1 cellular context compared by ENCODE assay signal in the genomic region with DNA sequence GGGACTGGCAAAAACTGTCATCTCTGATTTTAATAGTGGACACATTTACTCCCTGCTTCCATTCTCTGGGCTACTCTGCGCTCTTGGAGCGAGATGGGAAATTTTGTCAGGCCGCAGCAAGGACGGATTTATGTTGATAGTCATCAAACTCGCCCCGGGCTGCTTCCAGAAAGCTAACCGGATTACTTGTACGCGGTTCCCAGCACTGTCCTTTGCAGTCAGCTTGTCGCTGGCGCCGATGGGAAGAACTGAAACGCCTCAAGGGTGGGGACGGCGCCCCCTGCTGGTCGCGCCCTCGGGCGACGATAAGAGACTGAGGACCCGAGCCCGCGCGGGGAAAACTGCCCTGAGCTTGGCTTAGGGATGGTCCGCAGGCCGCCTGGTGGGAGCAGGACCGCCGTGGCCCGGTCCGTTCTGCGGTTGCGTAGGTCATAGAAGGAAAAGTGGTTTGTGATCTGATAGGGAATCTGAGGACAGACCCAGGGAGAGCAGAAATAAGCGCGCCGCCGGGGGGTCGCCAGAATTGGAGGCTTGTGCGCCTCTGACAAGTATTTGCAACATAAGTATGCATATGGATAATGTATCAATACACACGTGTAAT.
TF ChIP-seq lines count a peak whose summit lies in the region.

No MANE protein-coding gene starts in this region.

TF ChIP-seq in HepG2, 621 proteins besides CTCF, POLR2A, EP300 and RAD21 (continued from another document and continues in another):
- no peak for TF ChIP-seq ZNF646 (CRISPR knock-in tag; IDR thresholded peaks at IDR 0.05)
- TF ChIP-seq GTF3A (CRISPR knock-in tag; conservative IDR thresholded peaks at IDR 0.05), result no peak; the same call in 1 of the 2 replicates
- TF ChIP-seq ZBTB37 (CRISPR knock-in tag; IDR thresholded peaks at IDR 0.05), result no peak
- TF ChIP-seq ZNF691 (CRISPR knock-in tag; IDR thresholded peaks at IDR 0.05; ENCODE audit: borderline replicate concordance, low read depth), result no peak
- no peak for TF ChIP-seq MLLT10 (CRISPR knock-in tag; IDR thresholded peaks at IDR 0.05)
- peak; percentile 93 for TF ChIP-seq ZNF891 (CRISPR knock-in tag; IDR thresholded peaks at IDR 0.05)
- TF ChIP-seq PCBP2 (optimal IDR thresholded peaks at IDR 0.05; ENCODE audit: low read depth, low read length, poor library complexity, severe bottlenecking), result no peak
- TF ChIP-seq ETV6 (CRISPR knock-in tag; conservative IDR thresholded peaks at IDR 0.05), result peak; percentile 85
- peak; percentile 67; the same call in 1 of the 2 replicates for TF ChIP-seq ZNF460 (CRISPR knock-in tag; IDR thresholded peaks at IDR 0.05; ENCODE audit: borderline replicate concordance)
- TF ChIP-seq SMARCC2 (IDR thresholded peaks at IDR 0.05), result no peak
- no peak for TF ChIP-seq ZNF326 (CRISPR knock-in tag; IDR thresholded peaks at IDR 0.05; ENCODE audit: borderline replicate concordance)
- peak; percentile 81 for TF ChIP-seq MXD4 (CRISPR knock-in tag; IDR thresholded peaks at IDR 0.05)
- TF ChIP-seq ZNF275 (CRISPR knock-in tag; IDR thresholded peaks at IDR 0.05; ENCODE audit: borderline replicate concordance), result no peak; the same call in 1 of the 2 replicates
- TF ChIP-seq, protein P1, sequence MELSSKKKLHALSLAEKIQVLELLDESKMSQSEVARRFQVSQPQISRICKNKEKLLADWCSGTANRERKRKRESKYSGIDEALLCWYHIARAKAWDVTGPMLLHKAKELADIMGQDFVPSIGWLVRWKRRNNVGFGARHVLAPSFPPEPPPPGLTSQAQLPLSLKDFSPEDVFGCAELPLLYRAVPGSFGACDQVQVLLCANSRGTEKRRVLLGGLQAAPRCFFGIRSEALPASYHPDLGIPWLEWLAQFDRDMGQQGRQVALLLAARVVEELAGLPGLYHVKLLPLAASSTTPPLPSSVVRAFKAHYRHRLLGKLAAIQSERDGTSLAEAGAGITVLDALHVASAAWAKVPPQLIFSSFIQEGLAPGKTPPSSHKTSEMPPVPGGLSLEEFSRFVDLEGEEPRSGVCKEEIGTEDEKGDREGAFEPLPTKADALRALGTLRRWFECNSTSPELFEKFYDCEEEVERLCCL (CRISPR knock-in tag; IDR thresholded peaks at IDR 0.05; ENCODE audit: borderline replicate concordance), result no peak
- 0 out of 2 replicates have a peak, but pooled peaks have one; percentile 43 for TF ChIP-seq ZNF567 (CRISPR knock-in tag; IDR thresholded peaks at IDR 0.05; ENCODE audit: borderline replicate concordance)
- TF ChIP-seq ZFP36 (IDR thresholded peaks at IDR 0.05; ENCODE audit: borderline replicate concordance, low read depth, low read length, partially characterized antibody), result no peak
- TF ChIP-seq ZNF772 (CRISPR knock-in tag; IDR thresholded peaks at IDR 0.05), result no peak
- no peak for TF ChIP-seq ATF6 (CRISPR knock-in tag; conservative IDR thresholded peaks at IDR 0.05)
- TF ChIP-seq SCMH1 (CRISPR knock-in tag; IDR thresholded peaks at IDR 0.05; ENCODE audit: borderline replicate concordance), result no peak
- TF ChIP-seq NFE2L2 (IDR thresholded peaks at IDR 0.05; ENCODE audit: low read length), result no peak
- no peak for TF ChIP-seq MBD4 (IDR thresholded peaks at IDR 0.05; ENCODE audit: borderline replicate concordance, low read length)
- TF ChIP-seq ZNF556 (CRISPR knock-in tag; IDR thresholded peaks at IDR 0.05; ENCODE audit: borderline replicate concordance), result peak; percentile 93; the same call in 1 of the 2 replicates
- TF ChIP-seq ZBTB7B (CRISPR knock-in tag; IDR thresholded peaks at IDR 0.05), result peak; percentile 93
- TF ChIP-seq NR1H2 (CRISPR knock-in tag; IDR thresholded peaks at IDR 0.05; ENCODE audit: borderline replicate concordance, low read depth), result no peak; the same call in 1 of the 2 replicates
- peak; percentile 81; the same call in 1 of the 2 replicates for TF ChIP-seq MYC (CRISPR knock-in tag; IDR thresholded peaks at IDR 0.05; ENCODE audit: borderline replicate concordance)
- TF ChIP-seq SAFB2 (CRISPR knock-in tag; IDR thresholded peaks at IDR 0.05; ENCODE audit: borderline replicate concordance, low read depth), result no peak
- no peak for TF ChIP-seq MAFF (IDR thresholded peaks at IDR 0.05; ENCODE audit: low read depth, low read length)
- peak; percentile 60; the same call in 1 of the 2 replicates for TF ChIP-seq HMG20A (CRISPR knock-in tag; IDR thresholded peaks at IDR 0.05; ENCODE audit: borderline replicate concordance)
- TF ChIP-seq, protein P2, sequence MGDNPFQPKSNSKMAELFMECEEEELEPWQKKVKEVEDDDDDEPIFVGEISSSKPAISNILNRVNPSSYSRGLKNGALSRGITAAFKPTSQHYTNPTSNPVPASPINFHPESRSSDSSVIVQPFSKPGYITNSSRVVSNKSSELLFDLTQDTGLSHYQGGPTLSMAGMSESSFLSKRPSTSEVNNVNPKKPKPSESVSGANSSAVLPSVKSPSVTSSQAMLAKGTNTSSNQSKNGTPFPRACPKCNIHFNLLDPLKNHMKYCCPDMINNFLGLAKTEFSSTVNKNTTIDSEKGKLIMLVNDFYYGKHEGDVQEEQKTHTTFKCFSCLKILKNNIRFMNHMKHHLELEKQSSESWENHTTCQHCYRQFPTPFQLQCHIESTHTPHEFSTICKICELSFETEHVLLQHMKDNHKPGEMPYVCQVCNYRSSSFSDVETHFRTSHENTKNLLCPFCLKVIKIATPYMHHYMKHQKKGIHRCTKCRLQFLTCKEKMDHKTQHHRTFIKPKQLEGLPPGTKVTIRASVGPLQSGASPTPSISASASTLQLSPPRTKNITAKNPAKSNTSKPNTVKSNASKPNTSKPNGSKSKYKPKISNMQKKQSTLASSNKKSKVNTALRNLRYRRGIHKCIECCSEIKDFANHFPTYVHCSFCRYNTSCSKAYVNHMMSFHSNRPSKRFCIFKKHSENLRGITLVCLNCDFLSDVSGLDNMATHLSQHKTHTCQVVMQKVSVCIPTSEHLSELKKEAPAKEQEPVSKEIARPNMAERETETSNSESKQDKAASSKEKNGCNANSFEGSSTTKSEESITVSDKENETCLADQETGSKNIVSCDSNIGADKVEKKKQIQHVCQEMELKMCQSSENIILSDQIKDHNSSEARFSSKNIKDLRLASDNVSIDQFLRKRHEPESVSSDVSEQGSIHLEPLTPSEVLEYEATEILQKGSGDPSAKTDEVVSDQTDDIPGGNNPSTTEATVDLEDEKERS (CRISPR knock-in tag; IDR thresholded peaks at IDR 0.05), result peak; percentile 86; the same call in 1 of the 2 replicates
- no peak for TF ChIP-seq ZNF879 (CRISPR knock-in tag; IDR thresholded peaks at IDR 0.05)
- TF ChIP-seq RARA (CRISPR knock-in tag; IDR thresholded peaks at IDR 0.05), result peak; percentile 39; the same call in 1 of the 2 replicates
- TF ChIP-seq ARID4A (CRISPR knock-in tag; IDR thresholded peaks at IDR 0.05; ENCODE audit: borderline replicate concordance), result peak; percentile 32; the same call in 1 of the 2 replicates
- TF ChIP-seq MAFK (conservative IDR thresholded peaks at IDR 0.05 in 1 of 2, IDR thresholded peaks at IDR 0.05 in 1 of 2; ENCODE audit: low read length in 2 of 2), result peak in 1 of 2 experiments; percentile 47; a peak in 1 of 4 replicates
